10 cellular contexts compared by ENCODE assay signal in the genomic region with DNA sequence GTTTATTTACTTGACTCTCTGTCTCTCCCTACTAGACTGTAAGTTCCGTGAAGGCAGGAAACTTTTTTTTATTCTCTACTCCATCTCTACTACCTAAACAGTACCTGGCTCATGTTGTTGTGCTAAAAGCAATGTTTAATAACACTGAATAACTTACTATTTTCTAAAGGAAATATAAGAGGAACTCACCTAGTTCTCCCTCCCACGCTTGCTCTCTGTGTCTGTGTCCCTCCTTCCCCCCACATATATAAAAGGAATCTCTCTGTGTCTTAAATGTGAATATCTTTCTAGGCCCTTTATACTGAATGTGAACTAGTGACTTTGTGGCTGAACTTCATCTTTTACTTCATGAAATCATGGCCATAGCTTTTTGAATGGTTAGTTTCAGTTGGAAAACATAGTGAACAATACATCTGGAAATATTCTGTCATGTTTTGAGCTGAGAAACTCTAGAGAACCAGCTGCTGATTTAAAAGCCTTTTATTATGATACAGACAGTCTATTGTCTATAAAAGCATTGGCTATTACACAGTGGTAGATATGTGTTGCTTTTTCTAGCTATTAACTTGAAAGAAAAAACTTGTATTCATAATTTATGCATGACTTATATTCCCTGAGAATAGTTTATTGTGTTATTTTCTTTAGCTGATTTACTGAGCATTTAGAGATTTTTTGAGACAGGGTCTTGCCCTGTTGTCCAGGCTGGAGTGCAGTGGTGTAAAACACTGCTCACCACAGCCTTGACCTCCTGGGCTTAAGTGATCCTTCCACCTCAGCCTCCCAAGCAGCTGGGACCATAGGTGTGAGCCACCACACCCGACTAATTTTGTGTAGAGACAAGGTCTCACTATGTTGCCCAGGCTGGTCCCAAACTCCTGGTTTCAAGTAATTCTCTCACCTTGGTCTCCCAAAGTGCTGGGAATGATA. TPM values are rescaled to one million over a fixed set of nuclear protein-coding genes. Genes with fewer than 3 reads are reported as not detected.
DNase-seq lines count a peak whose midpoint lies in the region; ATAC-seq and TF ChIP-seq lines count a peak whose summit lies in the region.
"Had no signal": no experiment of that assay in that cellular context is flagged by ENCODE, and none has a peak within 500 bp of the region (broad histone marks: within the 10 kb centered on the region; RNA-seq: fewer than 3 reads in every experiment).

No MANE protein-coding gene starts in this region.

- H3K36me3 Mint-ChIP-seq in MCF 10A (ENCODE audit: insufficient read depth, unreplicated experiment), result peaks cover 45% of the 10 kb centered on the region
- H3K36me3 Mint-ChIP-seq in central memory CD8-positive, alpha-beta T cell (ENCODE audit: insufficient read depth), result peaks cover 9% of the 10 kb centered on the region
- peaks cover 6 to 19% (median 12%) of the 10 kb centered on the region in 3 donors for H3K36me3 Mint-ChIP-seq in CD8-positive, alpha-beta memory T cell

- H3K79me2 ChIP-seq in mammary epithelial cell (ENCODE audit: insufficient read depth, low read length), result peaks cover 67% of the 10 kb centered on the region

- no peak overlapping the region for H3K4me3 Mint-ChIP-seq in MCF 10A (ENCODE audit: unreplicated experiment)
- no peak overlapping the region for H3K4me3 Mint-ChIP-seq in central memory CD8-positive, alpha-beta T cell
- H3K4me3 Mint-ChIP-seq in CD8-positive, alpha-beta memory T cell, result no peak overlapping the region

- DNase-seq in MCF 10A (ENCODE audit: unreplicated experiment) (no peak), mammary epithelial cell (no peak), upper lobe of right lung (no peak), NCI-H187 treated with DMSO at 0.1 percent for 48 hours (lab: John Stamatoyannopoulos, UW) (no peak)
- no peak for DNase-seq in central memory CD8-positive, alpha-beta T cell (ENCODE audit: low spot score in 2 of 2)
- no peak for DNase-seq in CD8-positive, alpha-beta memory T cell
- DNase-seq: NCI-H2171 had no signal

- no peaks in the 10 kb centered on the region for H3K9me3 Mint-ChIP-seq in MCF 10A (ENCODE audit: unreplicated experiment)
- no peaks in the 10 kb centered on the region for H3K9me3 Mint-ChIP-seq in central memory CD8-positive, alpha-beta T cell
- H3K9me3 Mint-ChIP-seq in CD8-positive, alpha-beta memory T cell, result no peaks in the 10 kb centered on the region

- TF ChIP-seq CTCF in MCF 10A (IDR thresholded peaks at IDR 0.05; ENCODE audit: unreplicated experiment), result no peak
- no peak for TF ChIP-seq CTCF in mammary epithelial cell (conservative IDR thresholded peaks at IDR 0.05 in 1 of 2, IDR thresholded peaks at IDR 0.05 in 1 of 2; ENCODE audit: extremely low read depth in 1 of 2, insufficient read depth in 1 of 2, low read depth in 1 of 2, low read length in 2 of 2)
- TF ChIP-seq CTCF in neutrophil (IDR thresholded peaks at IDR 0.05), result no peak
- no peak for TF ChIP-seq CTCF in upper lobe of right lung (IDR thresholded peaks at IDR 0.05)

- H3K4me2 ChIP-seq in mammary epithelial cell (ENCODE audit: insufficient read depth, low read depth, low read length), result no peak overlapping the region

- H4K20me1 ChIP-seq in mammary epithelial cell (ENCODE audit: insufficient read depth, low read length), result no peaks in the 10 kb centered on the region

- no peak overlapping the region for H3K9ac ChIP-seq in mammary epithelial cell (ENCODE audit: insufficient read depth, low read length)

- dilution Hi-C loops in mammary epithelial cell (cut with HindIII; ENCODE audit: low sequenced_read_pairs), result no loop called here

- H3K4me1 ChIP-seq in mammary epithelial cell (ENCODE audit: insufficient read depth, low read length) (no peaks in the 10 kb centered on the region), neutrophil (ENCODE audit: control insufficient read depth in 1 of 2, insufficient read depth in 1 of 2, low read depth in 1 of 2, low read length in 1 of 2) (peaks cover 12 to 23% of the 10 kb centered on the region in 2 experiments), upper lobe of right lung (peaks cover 34% of the 10 kb centered on the region)
- H3K4me1 ChIP-seq in CD8-positive, alpha-beta memory T cell (ENCODE audit: insufficient read depth, low read length), result no peaks in the 10 kb centered on the region
- H3K4me1 ChIP-seq: prostate gland had no signal

- H3K36me3 ChIP-seq in mammary epithelial cell (ENCODE audit: insufficient read depth, low read length) (peaks cover 18% of the 10 kb centered on the region), neutrophil (peaks cover 32% of the 10 kb centered on the region), upper lobe of right lung (peaks cover 17% of the 10 kb centered on the region)
- H3K36me3 ChIP-seq in CD8-positive, alpha-beta memory T cell (ENCODE audit: insufficient read depth, low read length), result peaks cover 10% of the 10 kb centered on the region
- H3K36me3 ChIP-seq: prostate gland had no signal

- WGBS in mammary epithelial cell (ENCODE audit: low coverage, missing lambda C conversion rate), result 75% methylated on average over 2 of the region's 3 CpGs

- H3K27me3 ChIP-seq in mammary epithelial cell (ENCODE audit: insufficient read depth, low read length) (no peaks in the 10 kb centered on the region), neutrophil (no peaks in the 10 kb centered on the region), upper lobe of right lung (no peaks in the 10 kb centered on the region)
- no peaks in the 10 kb centered on the region for H3K27me3 ChIP-seq in CD8-positive, alpha-beta memory T cell (ENCODE audit: insufficient read depth, low read length, poor library complexity, severe bottlenecking)

- no peak for ATAC-seq in central memory CD8-positive, alpha-beta T cell (replicated peaks; ENCODE audit: extremely low read depth, poor library complexity, severe bottlenecking)
- ATAC-seq in upper lobe of right lung, result peak; percentile 15
- no peak for ATAC-seq in GM18520 (IDR thresholded peaks at IDR 0.05; ENCODE audit: unreplicated experiment)

- H3K9me3 ChIP-seq in mammary epithelial cell (replicated peaks; ENCODE audit: insufficient read depth, low read length) (no peaks in the 10 kb centered on the region), neutrophil (no peaks in the 10 kb centered on the region), upper lobe of right lung (no peaks in the 10 kb centered on the region)
- no peaks in the 10 kb centered on the region for H3K9me3 ChIP-seq in CD8-positive, alpha-beta memory T cell (ENCODE audit: low read length)
- H3K9me3 ChIP-seq: prostate gland had no signal

- BruUV-seq in MCF 10A (replicated peaks; lab: Mats Ljungman, UMichigan) (no TSS peak), mammary epithelial cell (replicated peaks; lab: Mats Ljungman, UMichigan) (no TSS peak)

- H3K27ac ChIP-seq in mammary epithelial cell (ENCODE audit: insufficient read depth, low read depth, low read length) (no peak overlapping the region), neutrophil (peak overlapping the region; percentile 72), upper lobe of right lung (peak overlapping the region; percentile 49)
- H3K27ac ChIP-seq in CD8-positive, alpha-beta memory T cell (ENCODE audit: low read depth, low read length), result no peak overlapping the region
- H3K27ac ChIP-seq: prostate gland had no signal

- in situ Hi-C loops in mammary epithelial cell (cut with MboI; ENCODE audit: low sequenced_read_pairs in 2 of 2), result no loop called here

- CTCF ChIA-PET in MCF 10A (lab: Yijun Ruan, JAX), result interaction anchor here (1.0 to 1.5 kb wide), 4 partner anchors 29 to 99 kb away, joined by 3 to 8 read pairs (median 4); no protein-coding TSS in a partner anchor
- CTCF ChIA-PET in mammary epithelial cell (lab: Charles Lee; ENCODE audit: low non-redundant PET), result interaction anchor here (0.9 kb wide), 1 partner anchor 41 kb away, joined by 3 read pairs; no protein-coding TSS in a partner anchor
- CTCF ChIA-PET in CD8-positive, alpha-beta memory T cell (lab: Charles Lee), result interaction anchor here (0.9 to 1.3 kb wide), 4 partner anchors 11 to 100 kb away, joined by 3 to 4 read pairs (median 4); no protein-coding TSS in a partner anchor

- H3K27me3 Mint-ChIP-seq in MCF 10A (ENCODE audit: insufficient read depth, unreplicated experiment), result no peaks in the 10 kb centered on the region
- no peaks in the 10 kb centered on the region for H3K27me3 Mint-ChIP-seq in central memory CD8-positive, alpha-beta T cell
- no peaks in the 10 kb centered on the region for H3K27me3 Mint-ChIP-seq in CD8-positive, alpha-beta memory T cell

- peak overlapping the region; percentile 52 for H3K27ac Mint-ChIP-seq in MCF 10A (ENCODE audit: low read depth, unreplicated experiment)
- peak overlapping the region; percentile 44 for H3K27ac Mint-ChIP-seq in central memory CD8-positive, alpha-beta T cell (ENCODE audit: low read depth)
- H3K27ac Mint-ChIP-seq in CD8-positive, alpha-beta memory T cell, result peak overlapping the region in 4 of 8 donors; percentile 22 to 64 (median 46)

- intact Hi-C loops in MCF 10A (cut with micrococcal nuclease), result no loop called here
- intact Hi-C loops in mammary epithelial cell (cut with micrococcal nuclease), result no loop called here
- intact Hi-C loops in upper lobe of right lung (cut with DNase I), result no loop called here

- peaks cover 18% of the 10 kb centered on the region for H3K4me1 Mint-ChIP-seq in MCF 10A (ENCODE audit: insufficient read depth, unreplicated experiment)
- H3K4me1 Mint-ChIP-seq in central memory CD8-positive, alpha-beta T cell, result peaks cover 19% of the 10 kb centered on the region
- peaks cover 2 to 12% (median 11%) of the 10 kb centered on the region in 3 donors for H3K4me1 Mint-ChIP-seq in CD8-positive, alpha-beta memory T cell

- H2AFZ ChIP-seq in mammary epithelial cell (ENCODE audit: low read depth, low read length), result no peak overlapping the region

- H3K4me3 ChIP-seq in mammary epithelial cell (replicated peaks in 1 of 3; ENCODE audit: insufficient read depth in 1 of 3, low read depth in 2 of 3, low read length in 3 of 3), result no peak overlapping the region
- H3K4me3 ChIP-seq in neutrophil (ENCODE audit: low read depth in 1 of 2, low read length in 1 of 2), result no peak overlapping the region
- no peak overlapping the region for H3K4me3 ChIP-seq in upper lobe of right lung
- no peak overlapping the region for H3K4me3 ChIP-seq in CD8-positive, alpha-beta memory T cell (ENCODE audit: low read length)
- H3K4me3 ChIP-seq: prostate gland had no signal

- POLR2A ChIA-PET in MCF 10A (lab: Yijun Ruan, JAX), result interaction anchor here (0.8 to 2.3 kb wide), 12 partner anchors 9 to 153 kb away, joined by 3 to 10 read pairs (median 6); partner anchors contain the start of gene VCL
- POLR2A ChIA-PET in CD8-positive, alpha-beta memory T cell (lab: Charles Lee), result no interaction called here

RNA-seq across cellular contexts. Expression of gene VCL, which starts 42.5 kb away (rescaled TPM):
- total RNA-seq in MCF 10A (2022), result 90.2 and 90.9 TPM in 2 replicates
- total RNA-seq in mammary epithelial cell, result 100 to 1,000 TPM; 136 to 172 TPM
- polyA plus RNA-seq in mammary epithelial cell, result 70.9 TPM
- polyA minus RNA-seq in mammary epithelial cell, result 222 TPM
- 148 TPM for total RNA-seq in upper lobe of right lung
- total RNA-seq in CD8-positive, alpha-beta memory T cell, result 10 to 100 TPM; 30.6 to 31.2 TPM
- polyA plus RNA-seq in CD8-positive, alpha-beta memory T cell, result 43.7 TPM

Comparison
In these comparisons a context has a peak if more than half of its experiments do, and no peak if none do; other contexts are left out.
1. H3K27ac ChIP-seq: peak in neutrophil (single experiment) and upper lobe of right lung (single experiment); none in mammary epithelial cell (single experiment) and CD8-positive, alpha-beta memory T cell (single experiment).